In genomic region chr19:40091205-40092129, GRCh38 we compare ENCODE assay signal across 8 cellular contexts. TPM values are rescaled to one million over a fixed set of nuclear protein-coding genes. Genes with fewer than 3 reads are reported as not detected.
DNase-seq lines count a peak whose midpoint lies in the region; ATAC-seq lines count a peak whose summit lies in the region.

No MANE protein-coding gene starts in this region.

- H3K9me3 ChIP-seq in HUES64 (ENCODE audit: insufficient read depth, low read depth, low read length), result no peaks in the 10 kb centered on the region
- no peaks in the 10 kb centered on the region for H3K9me3 ChIP-seq in mucosa of rectum (ENCODE audit: control insufficient read depth in 2 of 2, low read length in 2 of 2)

- 59% methylated on average over 9 of the region's 10 CpGs for WGBS in HUES64

- H3K4me1 ChIP-seq in HUES64 (ENCODE audit: insufficient read depth, low read length) (peaks cover 8% of the 10 kb centered on the region; the same call in 1 of the 2 replicates), mucosa of rectum (ENCODE audit: control insufficient read depth in 2 of 2, insufficient read depth in 2 of 2, low read length in 2 of 2) (peaks cover 4% of the 10 kb centered on the region in 2 donors)

- H3K36me3 ChIP-seq in HUES64 (ENCODE audit: insufficient read depth, low read length) (no peaks in the 10 kb centered on the region; the same call in 1 of the 2 replicates), mucosa of rectum (ENCODE audit: control insufficient read depth in 2 of 2, insufficient read depth in 2 of 2, low read length in 2 of 2) (no peaks in the 10 kb centered on the region)

- H3K27me3 ChIP-seq in HUES64 (ENCODE audit: insufficient read depth, low read length) (no peaks in the 10 kb centered on the region), mucosa of rectum (ENCODE audit: control insufficient read depth in 2 of 2, insufficient read depth in 2 of 2, low read length in 2 of 2) (peaks cover 0 to 5% of the 10 kb centered on the region in 2 donors)

- H3K27ac ChIP-seq in HUES64 (ENCODE audit: low read depth, low read length), result peak overlapping the region; percentile 19; the same call in 1 of the 2 replicates
- peak overlapping the region; percentile 82 to 94 for H3K27ac ChIP-seq in mucosa of rectum (ENCODE audit: low read depth in 2 of 2, low read length in 2 of 2)

- H3K4me3 ChIP-seq in HUES64 (ENCODE audit: low read length) (peak overlapping the region; percentile 87), mucosa of rectum (ENCODE audit: low read length in 2 of 2) (peak overlapping the region; percentile 93 to 99)

- peak; percentile 4 for DNase-seq in AG08395 (ENCODE audit: low spot score)
- DNase-seq in cerebellum (ENCODE audit: low spot score), result peak; percentile 8
- no peak for DNase-seq in GDM1 (lab: John Stamatoyannopoulos, UW)
- DNase-seq in kidney glomerular epithelial cell (lab: John Stamatoyannopoulos, UW), result no peak

- H3K9ac ChIP-seq in HUES64 (ENCODE audit: low read depth, low read length) (peak overlapping the region; percentile 75), mucosa of rectum (ENCODE audit: low read depth in 1 of 2, low read length in 2 of 2) (peak overlapping the region; percentile 89 to 97)

- ATAC-seq in HG02981 (IDR thresholded peaks at IDR 0.05; ENCODE audit: unreplicated experiment) (no peak), GM19395 (IDR thresholded peaks at IDR 0.05; ENCODE audit: unreplicated experiment) (no peak)

RNA-seq across cellular contexts. Expression of gene ZNF780A, which starts 0.7 kb away (rescaled TPM):
- polyA plus RNA-seq in HUES64 (2013, experiment 1 of 2), result 6.4 TPM
- 8.1 TPM for polyA plus RNA-seq in HUES64 (2013, experiment 2 of 2)
- total RNA-seq in cerebellum, result 27.4 TPM

RNA-seq across cellular contexts. Expression of gene ZNF780B, which starts 35.4 kb away (rescaled TPM):
- 5.8 TPM for polyA plus RNA-seq in HUES64 (2013, experiment 1 of 2)
- polyA plus RNA-seq in HUES64 (2013, experiment 2 of 2), result 5.8 TPM
- total RNA-seq in cerebellum, result 59.4 TPM

Comparison
In these comparisons a context has a peak if more than half of its experiments do, and no peak if none do; other contexts are left out.
1. DNase-seq: peak in AG08395 (single experiment) and cerebellum (single experiment); none in GDM1 (single experiment) and kidney glomerular epithelial cell (single experiment).